ENCODE assay signal across 22 cellular contexts in genomic region chr20:13322621-13323020, GRCh38.
DNase-seq lines count a peak whose midpoint lies in the region; ATAC-seq and TF ChIP-seq lines count a peak whose summit lies in the region.
"Had no signal": no experiment of that assay in that cellular context is flagged by ENCODE, and none has a peak within 500 bp of the region (broad histone marks: within the 10 kb centered on the region; RNA-seq: fewer than 3 reads in every experiment).

No MANE protein-coding gene starts in this region.

- no peaks in the 10 kb centered on the region for H3K36me3 ChIP-seq in mesodermal cell (ENCODE audit: control insufficient read depth, insufficient read depth, low read length)
- H3K36me3 ChIP-seq in stomach smooth muscle (ENCODE audit: control insufficient read depth in 2 of 2, insufficient read depth in 2 of 2, low read length in 2 of 2): no peaks in the 10 kb centered on the region
- no peaks in the 10 kb centered on the region for H3K36me3 ChIP-seq in stomach
- H3K36me3 ChIP-seq: HAP-1 had no signal

- H3K27me3 ChIP-seq in stomach smooth muscle (ENCODE audit: control insufficient read depth in 1 of 2, insufficient read depth in 2 of 2, low read length in 2 of 2) (no peaks in the 10 kb centered on the region), stomach (no peaks in the 10 kb centered on the region)

- H3K27ac ChIP-seq in mesodermal cell (ENCODE audit: low read depth, low read length, severe bottlenecking): peak overlapping the region; percentile 85
- peak overlapping the region; percentile 32 for H3K27ac ChIP-seq in stomach smooth muscle (ENCODE audit: low read length)
- H3K27ac ChIP-seq in stomach: no peak overlapping the region
- H3K27ac ChIP-seq: 22Rv1, KMS-11, RWPE1 had no signal

- TF ChIP-seq CTCF in stomach (IDR thresholded peaks at IDR 0.05): no peak

- H3K4me1 ChIP-seq in mesodermal cell (ENCODE audit: control insufficient read depth, insufficient read depth, low read length, poor library complexity, severe bottlenecking) (peaks cover 37% of the 10 kb centered on the region), stomach smooth muscle (ENCODE audit: control insufficient read depth, insufficient read depth, low read length) (peaks cover 5% of the 10 kb centered on the region), stomach (peaks cover 0 to 5% (median 0%) of the 10 kb centered on the region in 4 donors)
- H3K4me1 ChIP-seq: HAP-1 had no signal

- no peak for ATAC-seq in HG03460 (IDR thresholded peaks at IDR 0.05; ENCODE audit: unreplicated experiment)
- ATAC-seq: natural killer cell, SK-N-SH treated with all-trans-retinoic acid at 6 μM for 48 hours had no signal

- no peak overlapping the region for H3K4me3 ChIP-seq in Jurkat, Clone E6-1 (ENCODE audit: low read length)
- H3K4me3 ChIP-seq in mesodermal cell (ENCODE audit: extremely low read depth, insufficient read depth, low read length, poor library complexity, severe bottlenecking) (no peak overlapping the region), stomach smooth muscle (ENCODE audit: low read length in 2 of 2) (no peak overlapping the region), stomach (no peak overlapping the region)
- H3K4me3 ChIP-seq: HAP-1 had no signal

- 25 to 60% methylated on average over 1 of the region's 3 CpGs for WGBS in mesodermal cell (ENCODE audit: insufficient coverage in 2 of 2), 2 experiments
- 18 to 47% (median 20%) methylated on average over 3 of the region's 3 CpGs for WGBS in stomach, 5 donors

- intact Hi-C loops in stomach (cut with DNase I; ENCODE audit: low total_unique reads): no loop called here

- peaks cover 2% of the 10 kb centered on the region for H3K9me3 ChIP-seq in mesodermal cell (ENCODE audit: control insufficient read depth, low read length)
- H3K9me3 ChIP-seq in stomach smooth muscle (ENCODE audit: control insufficient read depth in 2 of 2, low read length in 2 of 2): no peaks in the 10 kb centered on the region
- no peaks in the 10 kb centered on the region for H3K9me3 ChIP-seq in stomach
- H3K9me3 ChIP-seq: HAP-1 had no signal

- no peak for TF ChIP-seq POLR2A in stomach (IDR thresholded peaks at IDR 0.05)

- DNase-seq in DMS53 (lab: John Stamatoyannopoulos, UW) (peak; percentile 8), DMS53 treated with DMSO at 0.1 percent for 48 hours (lab: John Stamatoyannopoulos, UW; ENCODE audit: unreplicated experiment) (no peak), HCEC 1CT (no peak), stomach (no peak)
- peak; percentile 8 for DNase-seq in Jurkat, Clone E6-1 (ENCODE audit: low read depth, low spot score)
- DNase-seq: activated B cell treated with CpG ODN at 0.5 μM for 24 hours; activated CD4-positive, alpha-beta memory T cell treated with anti-CD3 and anti-CD28 coated beads for 36 hours; activated gamma-delta T cell; COR-L47; mesenchymal stem cell; MV-4-11; natural killer cell; NCI-H1694 treated with DMSO at 0.1 percent for 48 hours; T-helper 9 cell had no signal

- TF ChIP-seq EP300 in stomach (IDR thresholded peaks at IDR 0.05): no peak

- H3K9ac ChIP-seq in stomach smooth muscle (ENCODE audit: low read length in 2 of 2): no peak overlapping the region
- H3K9ac ChIP-seq: KMS-11 had no signal

Comparison
In these comparisons a context has a peak if more than half of its experiments do, and no peak if none do; other contexts are left out.
1. DNase-seq: peak in DMS53 (single experiment) and Jurkat, Clone E6-1 (single experiment); none in DMS53 treated with DMSO at 0.1 percent for 48 hours (single experiment), HCEC 1CT (single experiment) and stomach (single experiment).
2. H3K27ac ChIP-seq: peak in mesodermal cell (single experiment) and stomach smooth muscle (single experiment); none in stomach (0 of 5).